ENCODE assay signal across 16 cellular contexts in genomic region chr6:37984578-37984977, GRCh38.
"Had no signal": no experiment of that assay in that cellular context is flagged by ENCODE, and none has a peak within 500 bp of the region (broad histone marks: within the 10 kb centered on the region; RNA-seq: fewer than 3 reads in every experiment).

No MANE protein-coding gene starts in this region.

- FAIRE-seq: colon, endometrium had no signal

- H3K9me3 Mint-ChIP-seq: activated CD4-positive, alpha-beta T cell treated with anti-CD3 and anti-CD28 coated beads, Interleukin-2, amount 10 ng/mL, durations not matched to agents 24 days and 14 days; nephron had no signal

- H3K27me3 Mint-ChIP-seq: activated CD4-positive, alpha-beta T cell treated with anti-CD3 and anti-CD28 coated beads, Interleukin-2, amount 10 ng/mL, durations not matched to agents 24 days and 14 days; T-helper 17 cell had no signal

- ATAC-seq: body of pancreas, left ventricle myocardium superior had no signal

- DNase-seq: activated CD4-positive, alpha-beta T cell treated with anti-CD3 and anti-CD28 coated beads, Interleukin-2, amount 10 ng/mL, durations not matched to agents 24 days and 14 days; amygdala; body of pancreas; caudate nucleus; esophagus squamous epithelium; hippocampal formation; kidney glomerular epithelial cell; left ventricle myocardium superior; mesenchymal stem cell; nucleus accumbens; stomach; T-helper 17 cell; WERI-Rb-1 had no signal

- H3K4me3 Mint-ChIP-seq: activated CD4-positive, alpha-beta T cell treated with anti-CD3 and anti-CD28 coated beads, Interleukin-2, amount 10 ng/mL, durations not matched to agents 24 days and 14 days; nephron; T-helper 17 cell had no signal

- H3K27ac Mint-ChIP-seq: nephron, T-helper 17 cell had no signal
